In genomic region chr7:138785587-138786437, GRCh38 we compare ENCODE assay signal across 16 cellular contexts. TPM values are rescaled to one million over a fixed set of nuclear protein-coding genes. Genes with fewer than 3 reads are reported as not detected.
DNase-seq lines count a peak whose midpoint lies in the region; ATAC-seq and TF ChIP-seq lines count a peak whose summit lies in the region.
"Had no signal": no experiment of that assay in that cellular context is flagged by ENCODE, and none has a peak within 500 bp of the region (broad histone marks: within the 10 kb centered on the region; RNA-seq: fewer than 3 reads in every experiment).

No MANE protein-coding gene starts in this region.

- ATAC-seq in WTC11 (peak; percentile 44; the same call in 1 of the 2 replicates), left lung (peak; percentile 48), GM18520 (IDR thresholded peaks at IDR 0.05; ENCODE audit: unreplicated experiment) (no peak), Right ventricle myocardium superior (ENCODE audit: poor library complexity) (no peak)
- ATAC-seq: natural killer cell treated with Interleukin-12 subunit alpha and Interleukin-12 subunit beta and Interleukin-15 and Interleukin-18, amount 100 ng/mL, for 72 hours had no signal

- no peak for TF ChIP-seq CTCF in WTC11 (IDR thresholded peaks at IDR 0.05)
- TF ChIP-seq CTCF in left lung (IDR thresholded peaks at IDR 0.05) = no peak

- H3K27ac ChIP-seq in ACC112 (ENCODE audit: low read depth, low read length) (no peak overlapping the region), left lung (peak overlapping the region in 1 of 2 donors; percentile 48)
- H3K27ac ChIP-seq: vagina had no signal

- DNase-seq in HS-27A (ENCODE audit: low read depth) = peak; percentile 5
- no peak for DNase-seq in WTC11 (ENCODE audit: low spot score)
- DNase-seq in left lung = no peak
- DNase-seq in effector CD8-positive, alpha-beta T cell (lab: John Stamatoyannopoulos, UW) = no peak
- no peak for DNase-seq in NCI-H510A (lab: John Stamatoyannopoulos, UW)
- no peak for DNase-seq in Right ventricle myocardium superior
- DNase-seq: activated CD4-positive, alpha-beta T cell treated with anti-CD3 and anti-CD28 coated beads, Interleukin-2, amount 50 U/mL, for 48 hours; activated gamma-delta T cell treated with Interleukin-2 at 50 U/mL for 16 hours; BE2C; NCI-H146 had no signal

- peak overlapping the region; percentile 31; the same call in 1 of the 2 replicates for H3K27ac Mint-ChIP-seq in WTC11
- H3K27ac Mint-ChIP-seq: natural killer cell treated with Interleukin-12 subunit alpha and Interleukin-12 subunit beta and Interleukin-15 and Interleukin-18, amount 100 ng/mL, for 72 hours had no signal

- no peak overlapping the region for H3K4me3 Mint-ChIP-seq in WTC11
- H3K4me3 Mint-ChIP-seq: natural killer cell treated with Interleukin-12 subunit alpha and Interleukin-12 subunit beta and Interleukin-15 and Interleukin-18, amount 100 ng/mL, for 72 hours had no signal

- no peak overlapping the region for H2AFZ ChIP-seq in ACC112 (ENCODE audit: low read length, unreplicated experiment)

- peaks cover 5% of the 10 kb centered on the region for H3K36me3 Mint-ChIP-seq in WTC11

- no peaks in the 10 kb centered on the region for H3K79me2 ChIP-seq in ACC112 (ENCODE audit: control insufficient read depth, insufficient read depth, low read length, unreplicated experiment)

- CTCF ChIA-PET in WTC11 (lab: Charles Lee) = interaction anchor here (0.5 to 0.9 kb wide), 2 partner anchors 12 to 100 kb away, joined by 5 to 7 read pairs; no protein-coding TSS in a partner anchor

- peaks cover 3% of the 10 kb centered on the region for H3K4me1 ChIP-seq in ACC112 (ENCODE audit: control insufficient read depth, insufficient read depth, low read length, unreplicated experiment)
- no peaks in the 10 kb centered on the region for H3K4me1 ChIP-seq in left lung
- H3K4me1 ChIP-seq: BE2C, vagina had no signal

- H3K27me3 ChIP-seq in ACC112 (ENCODE audit: insufficient read depth, low read length) (peaks cover 24% of the 10 kb centered on the region), left lung (no peaks in the 10 kb centered on the region)
- H3K27me3 ChIP-seq: vagina had no signal

- no peaks in the 10 kb centered on the region; the same call in 1 of the 2 replicates for H3K27me3 Mint-ChIP-seq in WTC11 (ENCODE audit: low read depth)

- H3K4me1 Mint-ChIP-seq in WTC11 = peaks cover 6% of the 10 kb centered on the region

- peaks cover 0 to 4% of the 10 kb centered on the region in 2 donors for H3K9me3 ChIP-seq in left lung
- H3K9me3 ChIP-seq: BE2C, vagina had no signal

- H3K4me3 ChIP-seq in ACC112 (ENCODE audit: low read depth, low read length) (peak overlapping the region; percentile 8; the same call in 1 of the 2 replicates), left lung (no peak overlapping the region)
- H3K4me3 ChIP-seq: vagina had no signal

- POLR2A ChIA-PET in WTC11 (lab: Charles Lee) = interaction anchor here (0.7 kb wide), 1 partner anchor 544 kb away, joined by 5 read pairs; no protein-coding TSS in a partner anchor

- intact Hi-C loops in left lung (cut with DNase I) = no loop called here
- intact Hi-C loops in Right ventricle myocardium superior (cut with DNase I) = no loop called here

- H3K9me3 Mint-ChIP-seq in WTC11 = peaks cover 18% of the 10 kb centered on the region

- H3K36me3 ChIP-seq in ACC112 (ENCODE audit: insufficient read depth, low read length) (no peaks in the 10 kb centered on the region), left lung (no peaks in the 10 kb centered on the region)
- H3K36me3 ChIP-seq: BE2C, vagina had no signal

TF ChIP-seq in WTC11, 78 proteins besides CTCF, POLR2A, EP300 and RAD21:
- TF ChIP-seq ZNF281 (CRISPR knock-in tag; IDR thresholded peaks at IDR 0.05) (no peak), ELF4 (CRISPR knock-in tag; IDR thresholded peaks at IDR 0.05; ENCODE audit: low read depth) (no peak), FOXP4 (CRISPR knock-in tag; IDR thresholded peaks at IDR 0.05) (no peak), GABPB1 (CRISPR knock-in tag; IDR thresholded peaks at IDR 0.05) (no peak), NFE2L1 (CRISPR knock-in tag; IDR thresholded peaks at IDR 0.05) (no peak), KAT7 (CRISPR knock-in tag; IDR thresholded peaks at IDR 0.05; ENCODE audit: borderline replicate concordance) (no peak)

RNA-seq across cellular contexts. Expression of gene TMEM213, which starts 12.0 kb away (rescaled TPM):
- 0.11 to 0.18 TPM (median 0.11 TPM) in 3 replicates for total RNA-seq in WTC11 (2021)
- total RNA-seq in left lung = 10 to 100 TPM in 1 of 2 donors, under 1 TPM in 1; 0.05 to 32.8 TPM
- not detected for total RNA-seq in Right ventricle myocardium superior
- total RNA-seq: cerebellum; fibroblast of villous mesenchyme; natural killer cell treated with Interleukin-12 subunit alpha and Interleukin-12 subunit beta and Interleukin-15 and Interleukin-18, amount 100 ng/mL, for 72 hours; vagina had no signal

RNA-seq across cellular contexts. Expression of gene ATP6V0A4, which starts 12.2 kb away (rescaled TPM):
- total RNA-seq in WTC11 (2021) (1.1 to 2.0 TPM (median 1.3 TPM) in 3 replicates), left lung (1 to 10 TPM in 1 of 2 donors, under 1 TPM in 1; 0.99 to 7.3 TPM), Right ventricle myocardium superior (not detected)

Comparison
In these comparisons a context has a peak if more than half of its experiments do, and no peak if none do; other contexts are left out.
1. ATAC-seq: peak in WTC11 (single experiment) and left lung (single experiment); none in GM18520 (single experiment) and Right ventricle myocardium superior (single experiment).